In the genomic region with DNA sequence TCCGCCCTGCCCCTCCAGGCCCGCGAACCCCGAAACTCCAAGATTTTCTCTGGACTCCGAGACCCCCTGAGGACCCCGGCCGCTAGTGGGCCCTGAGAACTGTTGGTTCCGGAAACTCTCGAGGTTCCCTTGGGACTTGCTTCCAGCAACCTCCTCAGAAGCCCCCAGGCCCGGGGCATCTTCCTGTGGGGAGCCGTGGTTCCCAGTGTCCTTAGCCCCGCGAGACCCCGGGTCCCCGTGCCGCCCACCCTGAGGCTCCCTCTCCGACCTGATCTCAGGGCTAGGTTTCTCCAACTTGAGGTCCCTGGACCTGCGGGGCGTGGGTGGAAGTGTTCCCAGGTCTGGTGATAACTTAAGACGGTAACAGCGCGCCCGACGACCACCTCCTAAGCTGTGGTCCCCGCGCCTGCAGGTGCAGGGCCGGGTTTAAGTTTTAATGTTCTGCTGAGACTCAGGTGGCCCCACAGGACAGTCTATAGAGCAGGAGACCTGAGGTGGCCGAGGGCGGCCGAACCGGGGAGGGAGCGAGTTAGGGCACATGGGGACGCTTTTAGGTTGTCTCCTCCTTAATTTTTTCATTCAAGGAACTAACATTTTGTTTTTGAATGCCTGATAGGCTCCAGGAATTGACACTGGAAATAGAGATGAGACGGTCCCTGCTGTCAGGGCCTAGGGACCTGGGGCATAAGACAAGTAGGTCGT, we compare ENCODE assay signal across 8 cellular contexts. TPM values are rescaled to one million over a fixed set of nuclear protein-coding genes. Genes with fewer than 3 reads are reported as not detected.
DNase-seq lines count a peak whose midpoint lies in the region; ATAC-seq, FAIRE-seq and TF ChIP-seq lines count a peak whose summit lies in the region.

No MANE protein-coding gene starts in this region.

- no peaks in the 10 kb centered on the region for H3K9me3 ChIP-seq in GM12878 (replicated peaks; ENCODE audit: control insufficient read depth, insufficient read depth, low read length)
- H3K9me3 ChIP-seq in transverse colon = no peaks in the 10 kb centered on the region

- no TSS peak for BruUV-seq in GM12878 (replicated peaks; lab: Mats Ljungman, UMichigan)

- H3K9me3 Mint-ChIP-seq in IgD-negative memory B cell = no peaks in the 10 kb centered on the region

- SMC1A ChIA-PET in GM12878 (lab: Charles Lee; ENCODE audit: uncharacterized antibody, unreplicated experiment) = interaction anchor here (0.9 kb wide), 1 partner anchor 9 kb away, joined by 3 read pairs; no protein-coding TSS in a partner anchor

- peaks cover 3% of the 10 kb centered on the region for H3K36me3 Mint-ChIP-seq in IgD-negative memory B cell

- TF ChIP-seq CTCF in GM12878 (IDR thresholded peaks at IDR 0.05 in 2 of 3, conservative IDR thresholded peaks at IDR 0.05 in 1 of 3; ENCODE audit: control insufficient read depth in 2 of 3, extremely low read depth in 1 of 3, insufficient read depth in 1 of 3, low read depth in 3 of 3, low read length in 3 of 3) (no peak), lower leg skin (IDR thresholded peaks at IDR 0.05) (no peak), transverse colon (IDR thresholded peaks at IDR 0.05) (no peak)

- TF ChIP-seq EP300 in GM12878 (IDR thresholded peaks at IDR 0.05; ENCODE audit: borderline replicate concordance in 1 of 2, control insufficient read depth in 1 of 2, low read depth in 2 of 2, low read length in 2 of 2) = no peak
- no peak for TF ChIP-seq EP300 in transverse colon (IDR thresholded peaks at IDR 0.05; ENCODE audit: low read depth)

- no peak for TF ChIP-seq RAD21 in GM12878 (IDR thresholded peaks at IDR 0.05; ENCODE audit: insufficient read depth, low read depth, low read length)

- H4K20me1 ChIP-seq in GM12878 (ENCODE audit: control insufficient read depth, insufficient read depth) = peaks cover 3% of the 10 kb centered on the region; the same call in 1 of the 2 replicates

- ATAC-seq in GM12878 = no peak
- no peak for ATAC-seq in GM21447 (IDR thresholded peaks at IDR 0.05; ENCODE audit: unreplicated experiment)
- no peak for ATAC-seq in GM21423 (IDR thresholded peaks at IDR 0.05; ENCODE audit: unreplicated experiment)

- WGBS in GM12878 (ENCODE audit: insufficient coverage, insufficient replicate concordance, low lambda C conversion rate, missing lambda C conversion rate) = 5% methylated on average over 35 of the region's 35 CpGs
- 5 to 10% methylated on average over 23 to 29 of the region's 35 CpGs for WGBS in lower leg skin, 2 donors
- WGBS in transverse colon (ENCODE audit: low coverage in 1 of 2), 2 donors = 12 to 35% methylated on average over 7 to 35 of the region's 35 CpGs

- H3K4me1 ChIP-seq in ACC112 (ENCODE audit: control insufficient read depth, insufficient read depth, low read length, unreplicated experiment) = no peaks in the 10 kb centered on the region
- H3K4me1 ChIP-seq in GM12878 (ENCODE audit: control insufficient read depth, insufficient read depth, low read length) = peaks cover 25% of the 10 kb centered on the region
- H3K4me1 ChIP-seq in transverse colon = peaks cover 11 to 44% (median 31%) of the 10 kb centered on the region in 4 donors

- CTCF ChIA-PET in GM12878 (lab: Yijun Ruan, JAX) = no interaction called here

- DNase-seq in GM12878 (ENCODE audit: low read depth, low spot score) (no peak), lower leg skin (ENCODE audit: low spot score in 2 of 2) (no peak), transverse colon (no peak), NCI-H1048 (lab: John Stamatoyannopoulos, UW) (no peak)

- no peak overlapping the region for H3K27ac ChIP-seq in ACC112 (ENCODE audit: low read depth, low read length)
- peak overlapping the region; percentile 63 for H3K27ac ChIP-seq in GM12878 (ENCODE audit: control insufficient read depth, insufficient read depth)
- peak overlapping the region; percentile 85 to 92 (median 88) for H3K27ac ChIP-seq in transverse colon

- H3K27me3 Mint-ChIP-seq in IgD-negative memory B cell = no peaks in the 10 kb centered on the region

- POLR2A ChIA-PET in GM12878 (lab: Charles Lee) = interaction anchor here (0.6 kb wide), 1 partner anchor 39 kb away, joined by 5 read pairs; no protein-coding TSS in a partner anchor

- H2AFZ ChIP-seq in ACC112 (ENCODE audit: low read length, unreplicated experiment) (peak overlapping the region; percentile 60), GM12878 (ENCODE audit: control insufficient read depth, low read depth, low read length) (peak overlapping the region; percentile 72)

- H3K4me2 ChIP-seq in GM12878 (ENCODE audit: control insufficient read depth, insufficient read depth) = peak overlapping the region; percentile 75

- no peak for FAIRE-seq in GM12878 (lab: Jason Lieb, UNC)

- H3K36me3 ChIP-seq in ACC112 (ENCODE audit: insufficient read depth, low read length) = no peaks in the 10 kb centered on the region
- H3K36me3 ChIP-seq in GM12878 (ENCODE audit: control insufficient read depth in 2 of 2, insufficient read depth in 2 of 2, low read length in 1 of 2) = no peaks in the 10 kb centered on the region
- H3K36me3 ChIP-seq in transverse colon = no peaks in the 10 kb centered on the region

- RAD21 ChIA-PET in GM12878 (lab: Charles Lee; ENCODE audit: unreplicated experiment) = interaction anchor here (0.7 to 2.1 kb wide), 2 partner anchors 9 to 63 kb away, joined by 3 to 6 read pairs; no protein-coding TSS in a partner anchor

- H3K27me3 ChIP-seq in ACC112 (ENCODE audit: insufficient read depth, low read length) (no peaks in the 10 kb centered on the region), GM12878 (replicated peaks in 1 of 2; ENCODE audit: control insufficient read depth in 2 of 2, insufficient read depth in 2 of 2, low read length in 1 of 2) (no peaks in the 10 kb centered on the region), transverse colon (no peaks in the 10 kb centered on the region)

- peak overlapping the region; percentile 85 to 97 (median 94) for H3K4me3 Mint-ChIP-seq in IgD-negative memory B cell

- H3K4me1 Mint-ChIP-seq in IgD-negative memory B cell = peaks cover 17 to 36% (median 28%) of the 10 kb centered on the region in 3 donors

- peak overlapping the region; percentile 32 to 90 (median 83) for H3K27ac Mint-ChIP-seq in IgD-negative memory B cell

- peaks cover 11% of the 10 kb centered on the region for H3K79me2 ChIP-seq in ACC112 (ENCODE audit: control insufficient read depth, insufficient read depth, low read length, unreplicated experiment)
- peaks cover 12% of the 10 kb centered on the region for H3K79me2 ChIP-seq in GM12878 (ENCODE audit: control insufficient read depth, insufficient read depth, low read length)

- intact Hi-C loops in GM12878 (cut with micrococcal nuclease; ENCODE audit: unreplicated experiment) = no loop called here
- intact Hi-C loops in lower leg skin (cut with DNase I; ENCODE audit: low total_unique reads) = no loop called here
- intact Hi-C loops in transverse colon (cut with DNase I; ENCODE audit: low total_unique reads) = loop anchor here (10.0 kb wide), 2 partner anchors 244 to 944 kb away; partner anchors contain the start of gene CDPF1

- peak overlapping the region; percentile 85 for H3K4me3 ChIP-seq in ACC112 (ENCODE audit: low read depth, low read length)
- H3K4me3 ChIP-seq in GM12878 = peak overlapping the region; percentile 96
- peak overlapping the region; percentile 69 for H3K4me3 ChIP-seq in lower leg skin (ENCODE audit: low read depth, poor library complexity, severe bottlenecking)
- H3K4me3 ChIP-seq in transverse colon = peak overlapping the region; percentile 72 to 80 (median 76)

- no peak for TF ChIP-seq POLR2A in GM12878 (IDR thresholded peaks at IDR 0.05; ENCODE audit: low read depth, low read length)
- no peak for TF ChIP-seq POLR2A in lower leg skin (IDR thresholded peaks at IDR 0.05)
- TF ChIP-seq POLR2A in transverse colon (IDR thresholded peaks at IDR 0.05) = no peak

- H3K9ac ChIP-seq in GM12878 (ENCODE audit: control insufficient read depth, insufficient read depth, low read length) = peak overlapping the region; percentile 89

- in situ Hi-C loops in GM12878 (cut with MboI) = no loop called here
- in situ Hi-C loops in transverse colon (cut with MboI; ENCODE audit: low pct_ligation_motif_present in 1 of 4, low pct_unique_long_range_greater_than_20kb in 1 of 4, low sequenced_read_pairs in 3 of 4) = no loop called here

RNA-seq across cellular contexts. Expression of gene FAM118A, which starts 0.7 kb away (rescaled TPM):
- polyA plus RNA-seq in IgD-negative memory B cell = 24.0 TPM
- 527 and 548 TPM in 2 replicates for total RNA-seq in GM12878 (2013; cell fraction: nucleolus; rRNA removed)
- total RNA-seq in GM12878 (2014; rRNA removed) = 59.2 and 69.5 TPM in 2 replicates
- total RNA-seq in GM12878 (2014; rRNA removed; fragmentation: Illumina TruSeq; extraction: Trizol) = 53.0 and 54.0 TPM in 2 replicates
- total RNA-seq in GM12878 (2021) = 44.6 and 63.1 TPM in 2 replicates
- 93.5 TPM for polyA plus RNA-seq in GM12878 (2011; ENCODE audit: low read depth)
- 332 and 365 TPM in 2 replicates for polyA plus RNA-seq in GM12878 (2011; rRNA removed)
- 197 and 240 TPM in 2 replicates for polyA plus RNA-seq in GM12878 (2011; cell fraction: cytosol; rRNA removed)
- polyA plus RNA-seq in GM12878 (2011; cell fraction: nucleus; rRNA removed) = 1,350 and 1,445 TPM in 2 replicates
- 117 and 140 TPM in 2 replicates for polyA plus RNA-seq in GM12878 (2012)
- polyA plus RNA-seq in GM12878 (2014; fragmentation: Illumina TruSeq; extraction: Trizol) = 66.3 and 73.8 TPM in 2 replicates
- polyA plus RNA-seq in GM12878 (2014; fragmentation: Nextera tagmentation; extraction: Ambion mirVana) = 10 to 100 TPM; 17.4 to 20.1 TPM
- polyA plus RNA-seq in GM12878 (2014; rRNA removed) = 125 and 126 TPM in 2 replicates
- 10 to 100 TPM; 41.7 to 44.1 TPM for polyA plus RNA-seq in GM12878 (2016; fragmentation: Nextera tagmentation; extraction: Ambion mirVana)
- polyA minus RNA-seq in GM12878 (2011; rRNA and poly(A)+ RNA removed) = 53.4 and 81.5 TPM in 2 replicates
- 15.4 and 18.0 TPM in 2 replicates for polyA minus RNA-seq in GM12878 (2011; cell fraction: cytosol; rRNA and poly(A)+ RNA removed)
- polyA minus RNA-seq in GM12878 (2011; cell fraction: nucleus; rRNA and poly(A)+ RNA removed) = 94.8 and 121 TPM in 2 replicates
- 10 to 100 TPM; 11.9 to 40.7 (median 25.0) TPM for total RNA-seq in lower leg skin
- 100 to 1,000 TPM in 2 of 4 donors, 10 to 100 TPM in 2; 46.0 to 424 (median 210) TPM for total RNA-seq in transverse colon

RNA-seq across cellular contexts. Expression of gene UPK3A, which starts 25.7 kb away (rescaled TPM):
- polyA plus RNA-seq in IgD-negative memory B cell (1.5 TPM), GM12878 (2011; rRNA removed) (not detected in 2 replicates), GM12878 (2014; fragmentation: Illumina TruSeq; extraction: Trizol) (not detected in 2 replicates), GM12878 (2014; fragmentation: Nextera tagmentation; extraction: Ambion mirVana) (not detected), GM12878 (2014; rRNA removed) (not detected in 2 replicates), GM12878 (2016; fragmentation: Nextera tagmentation; extraction: Ambion mirVana) (not detected)
- not detected in 2 replicates for total RNA-seq in GM12878 (2013; cell fraction: nucleolus; rRNA removed)
- total RNA-seq in GM12878 (2014; rRNA removed) (not detected in 2 replicates), GM12878 (2014; rRNA removed; fragmentation: Illumina TruSeq; extraction: Trizol) (not detected in 2 replicates), GM12878 (2021) (not detected in 2 replicates), lower leg skin (under 1 TPM in 1 of 4 donors, not detected in 3; 0.49 TPM), transverse colon (under 1 TPM in 1 of 4 donors, not detected in 3; 0.79 TPM)
- not detected for polyA plus RNA-seq in GM12878 (2011; ENCODE audit: low read depth)
- not detected in 2 replicates for polyA plus RNA-seq in GM12878 (2011; cell fraction: cytosol; rRNA removed)
- polyA plus RNA-seq in GM12878 (2011; cell fraction: nucleus; rRNA removed) = not detected in 2 replicates
- polyA plus RNA-seq in GM12878 (2012) = 0.18 TPM in 1 of 2 replicates, not detected in the other
- polyA minus RNA-seq in GM12878 (2011; rRNA and poly(A)+ RNA removed) = not detected in 2 replicates
- not detected in 2 replicates for polyA minus RNA-seq in GM12878 (2011; cell fraction: cytosol; rRNA and poly(A)+ RNA removed)
- polyA minus RNA-seq in GM12878 (2011; cell fraction: nucleus; rRNA and poly(A)+ RNA removed) = not detected in 2 replicates
